8 cellular contexts compared by ENCODE assay signal in genomic region chr22:25564320-25564978, GRCh38. TPM values are rescaled to one million over a fixed set of nuclear protein-coding genes. Genes with fewer than 3 reads are reported as not detected.
DNase-seq lines count a peak whose midpoint lies in the region; ATAC-seq and TF ChIP-seq lines count a peak whose summit lies in the region.

Gene GRK3, plus strand, starts transcription at chr22:25564675. Its CDS starts 366 bp downstream, at chr22:25565041.

- H3K4me3 ChIP-seq in HCT116 (replicated peaks in 1 of 2; ENCODE audit: low read depth in 1 of 2, low read length in 2 of 2), result peak within 1 kb of the TSS; percentile 73 to 81

- H3K4me2 ChIP-seq in HCT116 (ENCODE audit: low read length), result peak within 1 kb of the TSS; percentile 98

- TF ChIP-seq CTCF in HCT116 (IDR thresholded peaks at IDR 0.05 in 2 of 3, conservative IDR thresholded peaks at IDR 0.05 in 1 of 3; ENCODE audit: borderline replicate concordance in 1 of 3, insufficient read depth in 1 of 3, low read depth in 2 of 3, low read length in 2 of 3), result no peak

- peaks cover 4% of the 10 kb centered on the region for H3K27me3 Mint-ChIP-seq in activated CD4-positive, alpha-beta T cell treated with anti-CD3 and anti-CD28 coated beads, Interleukin-2, amount 10 ng/mL, durations not matched to agents 7 days and 5 days
- no peaks in the 10 kb centered on the region for H3K27me3 Mint-ChIP-seq in memory B cell

- H4K20me1 ChIP-seq in HCT116 (ENCODE audit: insufficient read depth), result no peaks in the 10 kb centered on the region

- ATAC-seq in HCT116 (peak; percentile 88), memory B cell (ENCODE audit: low read depth) (peak; percentile 51)

- DNase-seq in ELF-1 (ENCODE audit: low read depth, low spot score) (peak; percentile 71), HCT116 (ENCODE audit: low read depth, low spot score) (peak; percentile 44), NCI-H1694 (lab: John Stamatoyannopoulos, UW) (peak; percentile 11), ecto neural progenitor cell (ENCODE audit: low spot score) (peak; percentile 84), memory B cell (ENCODE audit: low spot score in 2 of 2) (peak; percentile 52 to 69), NK-92 (lab: John Stamatoyannopoulos, UW; ENCODE audit: unreplicated experiment) (no peak)
- DNase-seq in activated CD4-positive, alpha-beta T cell treated with anti-CD3 and anti-CD28 coated beads, Interleukin-2, amount 10 ng/mL, durations not matched to agents 7 days and 5 days, result peak; percentile 80
- DNase-seq in stimulated activated CD8-positive, alpha-beta memory T cell treated with anti-CD3 and anti-CD28 coated beads, Interleukin-15, amount 100 ng/mL, for 1 hour (ENCODE audit: low read depth), result peak; percentile 15

- H3K27me3 ChIP-seq in HCT116 (ENCODE audit: insufficient read depth, low read length), result no peaks in the 10 kb centered on the region

- TF ChIP-seq POLR2A in HCT116 (IDR thresholded peaks at IDR 0.05; ENCODE audit: borderline replicate concordance, extremely low read depth, insufficient read depth, insufficient read length), result peak; percentile 29

- H3K9ac ChIP-seq in HCT116 (ENCODE audit: low read length), result peak within 1 kb of the TSS; percentile 62

- H3K79me2 ChIP-seq in HCT116 (ENCODE audit: insufficient read depth, low read length), result peaks cover 8% of the 10 kb centered on the region; the same call in 1 of the 2 replicates

- peak within 1 kb of the TSS; percentile 58; the same call in 1 of the 2 replicates for H3K27ac ChIP-seq in HCT116 (ENCODE audit: low read depth, low read length)

- peak within 1 kb of the TSS; percentile 91 for H3K27ac Mint-ChIP-seq in activated CD4-positive, alpha-beta T cell treated with anti-CD3 and anti-CD28 coated beads, Interleukin-2, amount 10 ng/mL, durations not matched to agents 7 days and 5 days
- H3K27ac Mint-ChIP-seq in memory B cell, result peak within 1 kb of the TSS; percentile 95

- POLR2A ChIA-PET in HCT116 (lab: Charles Lee), result no interaction called here
- POLR2A ChIA-PET in activated CD4-positive, alpha-beta T cell treated with anti-CD3 and anti-CD28 coated beads, Interleukin-2, amount 10 ng/mL, durations not matched to agents 7 days and 5 days (lab: Charles Lee), result interaction anchor here (0.7 kb wide), 1 partner anchor 40 kb away, joined by 4 read pairs; no protein-coding TSS in a partner anchor

- no peaks in the 10 kb centered on the region for H3K9me2 ChIP-seq in HCT116 (ENCODE audit: insufficient read depth)

- peaks cover 4% of the 10 kb centered on the region for H3K9me3 Mint-ChIP-seq in activated CD4-positive, alpha-beta T cell treated with anti-CD3 and anti-CD28 coated beads, Interleukin-2, amount 10 ng/mL, durations not matched to agents 7 days and 5 days
- no peaks in the 10 kb centered on the region for H3K9me3 Mint-ChIP-seq in memory B cell

- RAD21 ChIA-PET in HCT116 (lab: Charles Lee; ENCODE audit: low non-redundant PET in 1 of 2, low total read pairs in 2 of 2, uncharacterized antibody in 2 of 2, unreplicated experiment in 2 of 2), result no interaction called here

- H3K4me3 Mint-ChIP-seq in activated CD4-positive, alpha-beta T cell treated with anti-CD3 and anti-CD28 coated beads, Interleukin-2, amount 10 ng/mL, durations not matched to agents 7 days and 5 days, result peak within 1 kb of the TSS; percentile 96
- H3K4me3 Mint-ChIP-seq in memory B cell, result peak within 1 kb of the TSS; percentile 99

- CTCF ChIA-PET in HCT116 (lab: Charles Lee), result no interaction called here
- CTCF ChIA-PET in activated CD4-positive, alpha-beta T cell treated with anti-CD3 and anti-CD28 coated beads, Interleukin-2, amount 10 ng/mL, durations not matched to agents 7 days and 5 days (lab: Charles Lee), result interaction anchor here (1.0 to 3.0 kb wide), 5 partner anchors 10 to 209 kb away, joined by 3 to 10 read pairs (median 5); no protein-coding TSS in a partner anchor

- intact Hi-C loops in HCT116 (cut with micrococcal nuclease), result no loop called here

- peak within 1 kb of the TSS; percentile 65 for H2AFZ ChIP-seq in HCT116 (ENCODE audit: low read depth, low read length, poor library complexity, severe bottlenecking)

- no peaks in the 10 kb centered on the region for H3K9me3 ChIP-seq in HCT116 (ENCODE audit: control insufficient read depth in 1 of 2, insufficient read depth in 1 of 2, low read depth in 1 of 2, low read length in 2 of 2)

- H3K36me3 Mint-ChIP-seq in activated CD4-positive, alpha-beta T cell treated with anti-CD3 and anti-CD28 coated beads, Interleukin-2, amount 10 ng/mL, durations not matched to agents 7 days and 5 days (ENCODE audit: low read depth), result peaks cover 12% of the 10 kb centered on the region
- peaks cover 2% of the 10 kb centered on the region for H3K36me3 Mint-ChIP-seq in memory B cell

- H3K36me3 ChIP-seq in HCT116 (ENCODE audit: control insufficient read depth in 1 of 2, insufficient read depth in 2 of 2, low read length in 2 of 2), result no peaks in the 10 kb centered on the region

- H3K4me1 ChIP-seq in HCT116 (ENCODE audit: control insufficient read depth in 1 of 2, insufficient read depth in 2 of 2, low read length in 2 of 2), result peaks cover 9 to 24% of the 10 kb centered on the region in 2 experiments; a peak in 3 of 4 replicates

- TF ChIP-seq RAD21 in HCT116 (IDR thresholded peaks at IDR 0.05; ENCODE audit: low read depth), result no peak

- H3K4me1 Mint-ChIP-seq in activated CD4-positive, alpha-beta T cell treated with anti-CD3 and anti-CD28 coated beads, Interleukin-2, amount 10 ng/mL, durations not matched to agents 7 days and 5 days, result peaks cover 59% of the 10 kb centered on the region
- peaks cover 47% of the 10 kb centered on the region for H3K4me1 Mint-ChIP-seq in memory B cell

- no TSS peak for BruUV-seq in HCT116 (replicated peaks; lab: Mats Ljungman, UMichigan)

TF ChIP-seq in HCT116, 20 proteins besides CTCF, POLR2A, EP300 and RAD21:
- TF ChIP-seq MAX (IDR thresholded peaks at IDR 0.05) (peak; percentile 47), CBX3 (IDR thresholded peaks at IDR 0.05; ENCODE audit: low read depth) (no peak), POLR2AphosphoS5 (IDR thresholded peaks at IDR 0.05; ENCODE audit: low read depth, low read length) (peak; percentile 59; the same call in 1 of the 2 replicates), FOSL1 (IDR thresholded peaks at IDR 0.05; ENCODE audit: low read depth) (no peak), EZH2 (IDR thresholded peaks at IDR 0.05) (no peak)
TF ChIP-seq in HCT116: peak in this region for 2.

RNA-seq across cellular contexts. Expression of gene GRK3, which starts in this region (rescaled TPM):
- total RNA-seq in HCT116 (2021; ENCODE audit: unreplicated experiment), result 14.6 TPM
- polyA plus RNA-seq in HCT116 (2012), result 4.6 and 5.6 TPM in 2 replicates
- 10 to 100 TPM; 23.4 to 24.2 TPM for total RNA-seq in activated CD4-positive, alpha-beta T cell treated with anti-CD3 and anti-CD28 coated beads, Interleukin-2, amount 10 ng/mL, durations not matched to agents 7 days and 5 days
